Comparison of ENCODE assay signal across 10 cellular contexts in the genomic region with DNA sequence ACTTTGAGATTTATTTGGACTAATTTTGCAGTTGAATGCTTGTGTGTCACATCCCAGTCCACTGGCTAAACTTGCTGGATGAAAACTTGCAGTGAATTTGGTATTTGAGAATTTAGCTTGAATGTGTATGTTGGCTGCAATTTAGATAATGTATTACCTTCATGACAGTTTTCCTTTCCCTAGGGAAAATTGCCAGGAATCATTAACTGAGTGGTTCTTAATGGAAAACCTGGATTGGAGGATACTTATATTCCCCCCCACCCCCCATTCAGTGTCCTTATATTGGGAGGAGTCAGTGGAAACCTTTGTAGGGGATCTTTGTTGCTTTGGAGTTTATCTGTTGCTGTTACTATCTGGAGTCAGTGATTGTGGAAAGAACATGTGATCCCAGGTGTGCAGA.
A peak's percentile ranks its signal among the peaks of the same experiment; 100 is the strongest.
DNase-seq lines count a peak whose midpoint lies in the region; TF ChIP-seq lines count a peak whose summit lies in the region.
"Had no signal": no experiment of that assay in that cellular context is flagged by ENCODE, and none has a peak within 500 bp of the region (broad histone marks: within the 10 kb centered on the region; RNA-seq: fewer than 3 reads in every experiment).

No MANE protein-coding gene starts in this region.

- H3K36me3 ChIP-seq in adrenal gland (replicated peaks in 1 of 2), result no peaks in the 10 kb centered on the region

- intact Hi-C loops in adrenal gland (cut with DNase I), result no loop called here

- H3K27ac Mint-ChIP-seq in nephron progenitor cell, result no peak overlapping the region

- H3K9me3 Mint-ChIP-seq in nephron progenitor cell, result peaks cover 24% of the 10 kb centered on the region

- H3K27me3 ChIP-seq in adrenal gland, result no peaks in the 10 kb centered on the region
- H3K27me3 ChIP-seq: foreskin keratinocyte had no signal

- in situ Hi-C loops in Caki2 (cut with HindIII; ENCODE audit: low pct_unique_long_range_greater_than_20kb, low sequenced_read_pairs) (no loop called here), ACHN (cut with HindIII; ENCODE audit: low pct_ligation_motif_present, low pct_unique_long_range_greater_than_20kb, low sequenced_read_pairs) (no loop called here)

- H3K4me1 ChIP-seq in adrenal gland (replicated peaks in 1 of 2), result peaks cover 20 to 23% of the 10 kb centered on the region in 2 donors
- H3K4me1 ChIP-seq: foreskin keratinocyte had no signal

- H3K27ac ChIP-seq in coronary artery (peak overlapping the region in 1 of 2 donors; percentile 89), adrenal gland (no peak overlapping the region)
- H3K27ac ChIP-seq: foreskin keratinocyte had no signal

- DNase-seq in Caki2 (ENCODE audit: low read depth) (peak; percentile 70), NB4 (ENCODE audit: low read depth) (no peak), coronary artery (ENCODE audit: low spot score) (no peak), nephron progenitor cell (no peak), adrenal gland (no peak), HK-2 (ENCODE audit: unreplicated experiment) (no peak), ACHN (no peak), DMS53 treated with DMSO at 0.1 percent for 48 hours (lab: John Stamatoyannopoulos, UW; ENCODE audit: unreplicated experiment) (no peak)
- DNase-seq: GOT3 had no signal

- H3K9me3 ChIP-seq in adrenal gland (replicated peaks in 1 of 3), result no peaks in the 10 kb centered on the region

- H3K4me1 Mint-ChIP-seq in nephron progenitor cell, result peaks cover 20% of the 10 kb centered on the region

- TF ChIP-seq POLR2A in NB4 (IDR thresholded peaks at IDR 0.05; ENCODE audit: extremely low read depth, insufficient read length), result no peak
- TF ChIP-seq POLR2A in adrenal gland (IDR thresholded peaks at IDR 0.05), result no peak

- TF ChIP-seq CTCF in NB4 (IDR thresholded peaks at IDR 0.05; ENCODE audit: low read depth, low read length) (no peak), coronary artery (IDR thresholded peaks at IDR 0.05) (no peak), nephron progenitor cell (IDR thresholded peaks at IDR 0.05) (no peak), adrenal gland (IDR thresholded peaks at IDR 0.05) (no peak)

- H3K27me3 Mint-ChIP-seq in nephron progenitor cell (ENCODE audit: low read depth, poor library complexity), result peaks cover 43% of the 10 kb centered on the region

- H3K4me3 Mint-ChIP-seq in nephron progenitor cell, result peak overlapping the region; percentile 92

- H3K4me3 ChIP-seq in NB4 (ENCODE audit: low read depth, low read length), result peak overlapping the region; percentile 66
- peak overlapping the region; percentile 79 for H3K4me3 ChIP-seq in coronary artery
- H3K4me3 ChIP-seq in adrenal gland, result peak overlapping the region in 1 of 4 donors; percentile 93

- H3K36me3 Mint-ChIP-seq in nephron progenitor cell (ENCODE audit: low read depth), result peaks cover 45% of the 10 kb centered on the region
